Comparison of ENCODE assay signal across 8 cellular contexts in genomic region chr14:22981090-22982012, GRCh38. TPM values are rescaled to one million over a fixed set of nuclear protein-coding genes. Genes with fewer than 3 reads are reported as not detected.
DNase-seq lines count a peak whose midpoint lies in the region; ATAC-seq, FAIRE-seq and TF ChIP-seq lines count a peak whose summit lies in the region.

No MANE protein-coding gene starts in this region.

- ATAC-seq in GM21717 (IDR thresholded peaks at IDR 0.05; ENCODE audit: unreplicated experiment) (no peak), GM19324 (IDR thresholded peaks at IDR 0.05; ENCODE audit: low FRiP score, unreplicated experiment) (no peak)

- no peaks in the 10 kb centered on the region for H4K20me1 ChIP-seq in SU-DHL-6 (ENCODE audit: low read depth, low read length)

- H3K79me2 ChIP-seq in SU-DHL-6 (ENCODE audit: insufficient read depth, low read length): no peaks in the 10 kb centered on the region

- H3K36me3 ChIP-seq in SU-DHL-6 (ENCODE audit: low read length) (no peaks in the 10 kb centered on the region), esophagus muscularis mucosa (peaks cover 0 to under 1% (median 0%) of the 10 kb centered on the region in 4 donors)

- no peaks in the 10 kb centered on the region for H3F3A ChIP-seq in SU-DHL-6 (ENCODE audit: insufficient read depth)

- no peak for TF ChIP-seq EP300 in esophagus muscularis mucosa (IDR thresholded peaks at IDR 0.05)

- peaks cover 20% of the 10 kb centered on the region for H3K36me3 Mint-ChIP-seq in nephron progenitor cell (ENCODE audit: low read depth)

- H3K4me1 ChIP-seq in esophagus muscularis mucosa: peaks cover 49 to 72% (median 68%) of the 10 kb centered on the region in 4 donors

- TF ChIP-seq POLR2A in esophagus muscularis mucosa (IDR thresholded peaks at IDR 0.05; ENCODE audit: low read depth) (no peak), H54 (IDR thresholded peaks at IDR 0.05; ENCODE audit: low read depth, low read length) (no peak)

- H3K9me3 ChIP-seq in SU-DHL-6 (ENCODE audit: insufficient read depth, low read length) (no peaks in the 10 kb centered on the region), esophagus muscularis mucosa (no peaks in the 10 kb centered on the region)

- no peak for FAIRE-seq in H54 (lab: Jason Lieb, UNC)

- H3K4me3 ChIP-seq in SU-DHL-6 (ENCODE audit: insufficient read depth, low read length, poor library complexity, severe bottlenecking): no peak overlapping the region
- peak overlapping the region; percentile 74 to 87 (median 74) for H3K4me3 ChIP-seq in esophagus muscularis mucosa

- WGBS in esophagus muscularis mucosa: 1% methylated on average over 15 of the region's 91 CpGs

- peaks cover 62% of the 10 kb centered on the region for H3K4me1 Mint-ChIP-seq in nephron progenitor cell

- H3K9me2 ChIP-seq in SU-DHL-6 (replicated peaks; ENCODE audit: insufficient read depth, low read length): no peaks in the 10 kb centered on the region

- no peak overlapping the region for H3K9ac ChIP-seq in SU-DHL-6 (ENCODE audit: low read length)

- H3K9me3 Mint-ChIP-seq in nephron progenitor cell: no peaks in the 10 kb centered on the region

- H2AFZ ChIP-seq in SU-DHL-6 (ENCODE audit: low read depth, low read length, severe bottlenecking): no peak overlapping the region

- H3K27me3 ChIP-seq in SU-DHL-6 (ENCODE audit: low read length) (no peaks in the 10 kb centered on the region), esophagus muscularis mucosa (peaks cover 0 to 18% (median 0%) of the 10 kb centered on the region in 4 donors)

- peak overlapping the region; percentile 93 for H3K4me2 ChIP-seq in SU-DHL-6 (ENCODE audit: low read depth, low read length, poor library complexity, severe bottlenecking)

- DNase-seq in GM03348 (ENCODE audit: low spot score) (peak; percentile 55), esophagus muscularis mucosa (ENCODE audit: extremely low spot score) (no peak), nephron progenitor cell (peak; percentile 45), RPMI8226 (no peak), H54 (ENCODE audit: insufficient read length, low spot score) (no peak)

- no peaks in the 10 kb centered on the region for H3K27me3 Mint-ChIP-seq in nephron progenitor cell (ENCODE audit: low read depth, poor library complexity)

- H3K27ac ChIP-seq in SU-DHL-6 (ENCODE audit: low read depth, low read length) (no peak overlapping the region), esophagus muscularis mucosa (replicated peaks in 1 of 4) (peak overlapping the region; percentile 75 to 89 (median 83))

- intact Hi-C loops in esophagus muscularis mucosa (cut with DNase I): loop anchor here (5.0 to 10.0 kb wide), 2 partner anchors 49 to 107 kb away; partner anchors contain the start of gene LRP10

- TF ChIP-seq CTCF in SU-DHL-6 (IDR thresholded peaks at IDR 0.05; ENCODE audit: insufficient read depth, low read length, poor library complexity, severe bottlenecking): no peak
- no peak for TF ChIP-seq CTCF in esophagus muscularis mucosa (IDR thresholded peaks at IDR 0.05)
- no peak for TF ChIP-seq CTCF in nephron progenitor cell (IDR thresholded peaks at IDR 0.05)

- no peak overlapping the region for H3K4me3 Mint-ChIP-seq in nephron progenitor cell

- no peak overlapping the region for H3K27ac Mint-ChIP-seq in nephron progenitor cell

RNA-seq across cellular contexts. Expression of gene AJUBA, which starts 1.0 kb away (rescaled TPM):
- total RNA-seq in esophagus muscularis mucosa: 10 to 100 TPM in 3 of 4 donors, 1 to 10 TPM in 1; 7.0 to 32.5 (median 17.9) TPM

RNA-seq across cellular contexts. Expression of gene HAUS4, which starts 24.5 kb away (rescaled TPM):
- 10 to 100 TPM; 31.7 to 46.8 (median 39.1) TPM for total RNA-seq in esophagus muscularis mucosa

RNA-seq across cellular contexts. Expression of gene C14orf93, which starts 28.6 kb away (rescaled TPM):
- total RNA-seq in esophagus muscularis mucosa: 10 to 100 TPM in 2 of 4 donors, 1 to 10 TPM in 2; 4.6 to 11.2 (median 9.9) TPM

RNA-seq across cellular contexts. Expression of gene PRMT5, which starts 52.2 kb away (rescaled TPM):
- 10 to 100 TPM; 35.5 to 51.0 (median 44.8) TPM for total RNA-seq in esophagus muscularis mucosa

RNA-seq across cellular contexts. Expression of gene PSMB5, which starts 53.3 kb away (rescaled TPM):
- total RNA-seq in esophagus muscularis mucosa: 100 to 1,000 TPM; 135 to 155 (median 145) TPM

Comparison
In these comparisons a context has a peak if more than half of its experiments do, and no peak if none do; other contexts are left out.
1. DNase-seq: peak in GM03348 (single experiment) and nephron progenitor cell (single experiment); none in esophagus muscularis mucosa (single experiment), RPMI8226 (single experiment) and H54 (single experiment).